ENCODE assay signal across 10 cellular contexts in the genomic region with DNA sequence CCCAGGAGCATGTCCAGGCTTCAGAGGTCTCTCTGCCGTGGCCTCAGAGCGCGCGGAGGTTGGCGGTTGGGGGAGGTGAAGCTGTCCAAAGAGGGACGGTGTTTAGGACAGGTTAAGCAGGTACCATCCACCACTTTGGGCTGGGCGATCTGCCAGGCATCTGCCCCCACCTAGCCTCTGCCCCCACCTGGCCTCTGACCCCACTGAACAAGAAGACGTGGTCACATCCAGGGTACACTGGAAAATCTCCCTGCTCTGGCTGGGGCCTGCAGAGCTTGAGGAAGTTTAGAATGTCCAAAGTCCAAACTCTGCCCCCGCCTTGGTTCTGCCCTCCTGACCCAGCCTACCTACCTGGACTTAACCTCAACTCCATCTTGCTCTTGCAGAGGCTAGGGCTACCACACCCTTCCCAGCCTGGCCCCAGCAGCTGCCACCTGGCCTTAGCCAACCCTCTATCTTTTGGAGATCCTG. TPM values are rescaled to one million over a fixed set of nuclear protein-coding genes. Genes with fewer than 3 reads are reported as not detected.
DNase-seq lines count a peak whose midpoint lies in the region; ATAC-seq and TF ChIP-seq lines count a peak whose summit lies in the region.
"Had no signal": no experiment of that assay in that cellular context is flagged by ENCODE, and none has a peak within 500 bp of the region (broad histone marks: within the 10 kb centered on the region; RNA-seq: fewer than 3 reads in every experiment).

No MANE protein-coding gene starts in this region.

- H3K4me3 ChIP-seq in colonic mucosa: peak overlapping the region; percentile 72

- ATAC-seq in stimulated activated naive CD8-positive, alpha-beta T cell treated with anti-CD3 and anti-CD28 coated beads, Interleukin-15, Interleukin-2, amounts not matched to agents 100 U/mL and 50 U/mL, for 24 hours: no peak
- ATAC-seq in naive B cell (ENCODE audit: low read depth in 2 of 2) (no peak), HG02885 (IDR thresholded peaks at IDR 0.05; ENCODE audit: poor library complexity, unreplicated experiment) (no peak), GM18909 (IDR thresholded peaks at IDR 0.05; ENCODE audit: poor library complexity, unreplicated experiment) (no peak)

- H3K27me3 Mint-ChIP-seq in stimulated activated naive CD8-positive, alpha-beta T cell treated with anti-CD3 and anti-CD28 coated beads, Interleukin-15, Interleukin-2, amounts not matched to agents 100 ng/mL and 50 ng/mL, for 24 hours: peaks cover 17% of the 10 kb centered on the region
- H3K27me3 Mint-ChIP-seq in naive B cell: peaks cover 20 to 84% (median 54%) of the 10 kb centered on the region in 3 donors

- H3K4me1 ChIP-seq in colonic mucosa: peaks cover 37% of the 10 kb centered on the region

- DNase-seq in stimulated activated naive CD8-positive, alpha-beta T cell treated with anti-CD3 and anti-CD28 coated beads, Interleukin-15, Interleukin-2, amounts not matched to agents 100 U/mL and 50 U/mL, for 24 hours: no peak
- DNase-seq in colonic mucosa (peak; percentile 86), naive B cell (no peak), NCI-H128 (lab: John Stamatoyannopoulos, UW; ENCODE audit: unreplicated experiment) (no peak), putamen (ENCODE audit: low spot score) (no peak)
- DNase-seq: activated CD4-positive, alpha-beta T cell treated with anti-CD3 and anti-CD28 coated beads for 1 hour; NCI-H1105 treated with DMSO at 0.1 percent for 48 hours had no signal

- intact Hi-C loops in colonic mucosa (cut with DNase I): no loop called here

- H3K36me3 Mint-ChIP-seq in stimulated activated naive CD8-positive, alpha-beta T cell treated with anti-CD3 and anti-CD28 coated beads, Interleukin-15, Interleukin-2, amounts not matched to agents 100 ng/mL and 50 ng/mL, for 24 hours (ENCODE audit: low read depth): no peaks in the 10 kb centered on the region
- H3K36me3 Mint-ChIP-seq in naive B cell: no peaks in the 10 kb centered on the region

- H3K9ac ChIP-seq in colonic mucosa (ENCODE audit: low read depth in 2 of 2, low read length in 2 of 2): peak overlapping the region; percentile 65 to 90

- peak overlapping the region; percentile 84 for H3K4me3 Mint-ChIP-seq in stimulated activated naive CD8-positive, alpha-beta T cell treated with anti-CD3 and anti-CD28 coated beads, Interleukin-15, Interleukin-2, amounts not matched to agents 100 ng/mL and 50 ng/mL, for 24 hours
- H3K4me3 Mint-ChIP-seq in naive B cell: peak overlapping the region in 7 of 8 donors; percentile 27 to 94 (median 89)

- H3K27ac ChIP-seq in colonic mucosa: peak overlapping the region; percentile 94

- no peaks in the 10 kb centered on the region for H3K9me3 Mint-ChIP-seq in stimulated activated naive CD8-positive, alpha-beta T cell treated with anti-CD3 and anti-CD28 coated beads, Interleukin-15, Interleukin-2, amounts not matched to agents 100 ng/mL and 50 ng/mL, for 24 hours
- no peaks in the 10 kb centered on the region for H3K9me3 Mint-ChIP-seq in naive B cell

- no peaks in the 10 kb centered on the region for H3K27me3 ChIP-seq in colonic mucosa

- no peaks in the 10 kb centered on the region for H3K36me3 ChIP-seq in colonic mucosa

- H3K27ac Mint-ChIP-seq in stimulated activated naive CD8-positive, alpha-beta T cell treated with anti-CD3 and anti-CD28 coated beads, Interleukin-15, Interleukin-2, amounts not matched to agents 100 ng/mL and 50 ng/mL, for 24 hours: no peak overlapping the region
- H3K27ac Mint-ChIP-seq in naive B cell: no peak overlapping the region

- H3K9me3 ChIP-seq in colonic mucosa: no peaks in the 10 kb centered on the region

- no peak for TF ChIP-seq CTCF in colonic mucosa (IDR thresholded peaks at IDR 0.05)

- peaks cover 22% of the 10 kb centered on the region for H3K4me1 Mint-ChIP-seq in stimulated activated naive CD8-positive, alpha-beta T cell treated with anti-CD3 and anti-CD28 coated beads, Interleukin-15, Interleukin-2, amounts not matched to agents 100 ng/mL and 50 ng/mL, for 24 hours (ENCODE audit: low read depth)
- H3K4me1 Mint-ChIP-seq in naive B cell: peaks cover 12 to 27% (median 24%) of the 10 kb centered on the region in 3 donors

RNA-seq across cellular contexts. Expression of a gene that starts 1.6 kb away (rescaled TPM):
- total RNA-seq in colonic mucosa: 100 to 1,000 TPM; 111 to 116 TPM
- polyA plus RNA-seq in naive B cell (ENCODE audit: low read depth in 6 of 6): 1 to 10 TPM in 1 of 6 donors, under 1 TPM in 4, not detected in 1; 0.29 to 1.4 (median 0.62) TPM

RNA-seq across cellular contexts. Expression of a gene that starts 37.6 kb away (rescaled TPM):
- 10 to 100 TPM; 48.8 to 56.4 TPM for total RNA-seq in colonic mucosa
- polyA plus RNA-seq in naive B cell (ENCODE audit: low read depth in 6 of 6): 10 to 100 TPM; 33.4 to 49.6 (median 40.3) TPM
